Comparison of ENCODE assay signal across 1 cellular context in genomic region chr11:68332186-68332585, GRCh38.
TF ChIP-seq lines count a peak whose summit lies in the region.

No MANE protein-coding gene starts in this region.

TF ChIP-seq in H1, 55 proteins besides CTCF, POLR2A, EP300 and RAD21:
- no peak for TF ChIP-seq ASH2L (IDR thresholded peaks at IDR 0.05; ENCODE audit: low read length)
- no peak for TF ChIP-seq NANOG (IDR thresholded peaks at IDR 0.05; ENCODE audit: insufficient read depth, low read depth, low read length, poor library complexity, severe bottlenecking)
- no peak for TF ChIP-seq JUND (IDR thresholded peaks at IDR 0.05; ENCODE audit: low read length)
- TF ChIP-seq SIN3A (conservative IDR thresholded peaks at IDR 0.05 in 1 of 2, IDR thresholded peaks at IDR 0.05 in 1 of 2; ENCODE audit: low read depth in 1 of 2, low read length in 2 of 2) = no peak
